In the genomic region with DNA sequence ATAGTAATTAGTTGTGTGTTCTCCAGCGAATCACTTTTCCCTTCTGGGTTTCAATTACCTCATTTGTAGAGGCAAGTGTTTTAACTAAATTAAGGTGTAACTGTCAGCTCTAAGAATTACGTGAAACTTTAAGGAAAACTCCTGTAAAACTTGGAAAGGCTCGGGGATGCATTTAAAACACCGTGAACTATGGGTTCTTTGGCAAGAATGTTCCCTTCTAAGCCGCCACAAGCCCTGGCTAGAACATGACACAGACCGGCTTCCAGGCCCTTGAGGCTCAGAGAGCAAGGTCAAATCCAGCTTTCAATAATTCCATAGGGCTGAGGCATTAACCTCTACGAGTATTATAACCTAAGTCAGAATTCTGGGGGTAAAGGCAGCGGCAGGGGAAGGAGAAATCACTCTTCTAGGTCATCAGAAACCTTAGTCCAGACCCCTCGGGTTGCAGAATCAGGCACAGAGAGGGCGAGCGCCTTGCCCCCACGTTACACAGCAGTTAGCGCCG, we compare ENCODE assay signal across 8 cellular contexts. TPM values are rescaled to one million over a fixed set of nuclear protein-coding genes. Genes with fewer than 3 reads are reported as not detected.
A peak's percentile ranks its signal among the peaks of the same experiment; 100 is the strongest.
DNase-seq lines count a peak whose midpoint lies in the region; ATAC-seq and TF ChIP-seq lines count a peak whose summit lies in the region.

No MANE protein-coding gene starts in this region.

- no peaks in the 10 kb centered on the region for H3K9me2 ChIP-seq in MM.1S (replicated peaks; ENCODE audit: insufficient read depth, low read length)

- peak overlapping the region; percentile 70 for H3K9ac ChIP-seq in MM.1S (ENCODE audit: low read length)

- TF ChIP-seq CTCF in MM.1S (IDR thresholded peaks at IDR 0.05; ENCODE audit: low read length): no peak
- no peak for TF ChIP-seq CTCF in thoracic aorta (IDR thresholded peaks at IDR 0.05)

- peak overlapping the region; percentile 61 for H2AFZ ChIP-seq in MM.1S (ENCODE audit: low read length)

- H3K27me3 ChIP-seq in MM.1S (replicated peaks; ENCODE audit: insufficient read depth, low read length) (no peaks in the 10 kb centered on the region), layer of hippocampus (ENCODE audit: control insufficient read depth, insufficient read depth, low read length) (no peaks in the 10 kb centered on the region), thoracic aorta (replicated peaks; ENCODE audit: insufficient read depth) (no peaks in the 10 kb centered on the region)

- H3K9me3 ChIP-seq in MM.1S (replicated peaks; ENCODE audit: insufficient read depth, low read length): no peaks in the 10 kb centered on the region
- no peaks in the 10 kb centered on the region for H3K9me3 ChIP-seq in thoracic aorta

- H4K20me1 ChIP-seq in MM.1S (ENCODE audit: insufficient read depth, low read length): no peaks in the 10 kb centered on the region

- H3F3A ChIP-seq in MM.1S (ENCODE audit: insufficient read depth, low read length): no peaks in the 10 kb centered on the region

- H3K79me2 ChIP-seq in MM.1S (ENCODE audit: low read length): peaks cover 45% of the 10 kb centered on the region

- ATAC-seq in GM21737 (IDR thresholded peaks at IDR 0.05; ENCODE audit: unreplicated experiment) (peak; percentile 22), thoracic aorta (ENCODE audit: insufficient number of reproducible peaks, low FRiP score, low read depth) (no peak)

- H3K4me3 ChIP-seq in MM.1S (ENCODE audit: low read length) (peak overlapping the region; percentile 83), thoracic aorta (peak overlapping the region; percentile 97)

- H3K4me1 ChIP-seq in MM.1S (ENCODE audit: low read length): no peaks in the 10 kb centered on the region
- H3K4me1 ChIP-seq in thoracic aorta (ENCODE audit: control insufficient read depth in 1 of 2, low read depth in 2 of 2): peaks cover 3 to 24% of the 10 kb centered on the region in 2 donors

- peak overlapping the region; percentile 81 for H3K4me2 ChIP-seq in MM.1S (ENCODE audit: low read depth, low read length)

- H3K36me3 ChIP-seq in MM.1S (replicated peaks; ENCODE audit: insufficient read depth, low read length) (no peaks in the 10 kb centered on the region), thoracic aorta (no peaks in the 10 kb centered on the region)

- peak overlapping the region; percentile 18; the same call in 1 of the 2 replicates for H3K27ac ChIP-seq in MM.1S (ENCODE audit: low read length)
- H3K27ac ChIP-seq in caudate nucleus (ENCODE audit: low read depth, low read length): peak overlapping the region; percentile 52
- H3K27ac ChIP-seq in layer of hippocampus (ENCODE audit: low read depth, low read length): peak overlapping the region; percentile 20
- H3K27ac ChIP-seq in thoracic aorta: peak overlapping the region; percentile 77 to 91

- DNase-seq in EH (ENCODE audit: low read depth): peak; percentile 54
- peak; percentile 11 for DNase-seq in MM.1S
- peak in 3 of 61 donors; percentile 35 to 57 (median 56) for DNase-seq in caudate nucleus (lab: John Stamatoyannopoulos, UW)
- DNase-seq in thoracic aorta (ENCODE audit: low spot score): no peak
- no peak for DNase-seq in T-helper 9 cell
- DNase-seq in activated effector memory CD4-positive, alpha-beta T cell treated with anti-CD3 and anti-CD28 coated beads, Interleukin-2, amount 50 U/mL, for 16 hours: no peak

RNA-seq across cellular contexts. Expression of a gene that starts 0.7 kb away (rescaled TPM):
- 10 to 100 TPM; 19.8 to 25.3 TPM for total RNA-seq in thoracic aorta

Comparison
In these comparisons a context has a peak if more than half of its experiments do, and no peak if none do; other contexts are left out.
1. DNase-seq: peak in EH (single experiment) and MM.1S (single experiment); none in thoracic aorta (single experiment), T-helper 9 cell (single experiment) and activated effector memory CD4-positive, alpha-beta T cell treated with anti-CD3 and anti-CD28 coated beads, Interleukin-2, amount 50 U/mL, for 16 hours (single experiment).
2. H3K27ac ChIP-seq: peak in every context shown above with its lines; median percentile 84 in thoracic aorta; 52 in caudate nucleus; 20 in layer of hippocampus; 18 in MM.1S.